In the genomic region with DNA sequence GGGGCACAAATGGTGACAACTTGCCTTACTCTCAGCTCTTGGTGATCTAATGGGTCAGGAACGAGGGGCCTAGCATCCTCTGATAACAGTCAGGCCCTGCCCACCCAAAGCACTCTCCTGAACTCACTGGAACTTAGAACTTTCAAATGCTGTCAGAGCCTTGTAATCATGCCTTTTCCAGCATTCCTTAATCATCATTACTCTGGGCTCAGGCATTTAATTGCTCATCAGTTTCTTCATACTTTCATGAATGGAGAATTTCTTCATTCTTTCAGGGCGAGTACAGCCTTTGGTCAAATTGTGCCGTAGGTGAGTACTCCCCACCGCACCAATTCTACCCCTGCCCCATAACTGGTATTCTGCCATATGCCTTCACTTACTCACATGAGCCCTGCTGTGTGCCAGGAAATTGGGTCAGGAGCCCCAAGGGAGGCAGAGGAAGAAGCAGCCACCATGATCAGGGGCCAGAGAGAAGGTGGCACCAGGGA, we compare ENCODE assay signal across 12 cellular contexts. TPM values are rescaled to one million over a fixed set of nuclear protein-coding genes. Genes with fewer than 3 reads are reported as not detected.
A peak's percentile ranks its signal among the peaks of the same experiment; 100 is the strongest.
DNase-seq lines count a peak whose midpoint lies in the region; ATAC-seq and TF ChIP-seq lines count a peak whose summit lies in the region.
"Had no signal": no experiment of that assay in that cellular context is flagged by ENCODE, and none has a peak within 500 bp of the region (broad histone marks: within the 10 kb centered on the region; RNA-seq: fewer than 3 reads in every experiment).

No MANE protein-coding gene starts in this region.

- no peaks in the 10 kb centered on the region for H3K27me3 Mint-ChIP-seq in T-helper 17 cell
- H3K27me3 Mint-ChIP-seq: activated T-cell treated with anti-CD3 and anti-CD28 coated beads, Interleukin-2, amount 50 U/mL, for 24 hours had no signal

- no peak overlapping the region for H3K4me3 ChIP-seq in fibroblast of the aortic adventitia (ENCODE audit: low read depth, low read length)
- H3K4me3 ChIP-seq in skeletal muscle satellite cell (ENCODE audit: low read length) = peak overlapping the region; percentile 36
- H3K4me3 ChIP-seq in colonic mucosa = no peak overlapping the region

- peak; percentile 99 for DNase-seq in EL
- no peak for DNase-seq in T-helper 17 cell
- DNase-seq in fibroblast of the aortic adventitia (ENCODE audit: low read depth) = peak; percentile 96
- no peak for DNase-seq in head of caudate nucleus
- no peak for DNase-seq in GM13976 (ENCODE audit: low spot score)
- DNase-seq in colonic mucosa = no peak
- DNase-seq: activated T-cell treated with anti-CD3 and anti-CD28 coated beads, Interleukin-2, amount 50 U/mL, for 24 hours; effector memory CD4-positive, alpha-beta T cell; NCI-H2029 treated with DMSO at 0.1 percent for 48 hours had no signal

- no peak overlapping the region for H3K4me3 Mint-ChIP-seq in T-helper 17 cell
- H3K4me3 Mint-ChIP-seq: activated T-cell treated with anti-CD3 and anti-CD28 coated beads, Interleukin-2, amount 50 U/mL, for 24 hours; memory B cell had no signal

- ATAC-seq in T-helper 17 cell (no peak), HG03139 (IDR thresholded peaks at IDR 0.05; ENCODE audit: unreplicated experiment) (no peak)

- H3K4me1 ChIP-seq in skeletal muscle satellite cell (ENCODE audit: control insufficient read depth, insufficient read depth, low read length) (peaks cover 63% of the 10 kb centered on the region), colonic mucosa (no peaks in the 10 kb centered on the region)

- H3K27ac ChIP-seq in colonic mucosa = no peak overlapping the region

- intact Hi-C loops in head of caudate nucleus (cut with DNase I) = no loop called here
- intact Hi-C loops in colonic mucosa (cut with DNase I) = no loop called here

- H3K9ac ChIP-seq in skeletal muscle satellite cell (ENCODE audit: low read depth, low read length) (peak overlapping the region; percentile 80), colonic mucosa (ENCODE audit: low read depth in 2 of 2, low read length in 2 of 2) (no peak overlapping the region)

- TF ChIP-seq CTCF in fibroblast of the aortic adventitia (IDR thresholded peaks at IDR 0.05; ENCODE audit: insufficient read depth, low read length) (no peak), GM13976 (IDR thresholded peaks at IDR 0.05; ENCODE audit: borderline replicate concordance, control extremely low read depth, extremely low read depth, insufficient read depth, missing control alignments) (no peak), colonic mucosa (IDR thresholded peaks at IDR 0.05) (no peak)

- in situ Hi-C loops in GM13976 (cut with MboI; ENCODE audit: low sequenced_read_pairs, unreplicated experiment) = no loop called here

- H3K27ac Mint-ChIP-seq in T-helper 17 cell = peak overlapping the region; percentile 77
- H3K27ac Mint-ChIP-seq: activated T-cell treated with anti-CD3 and anti-CD28 coated beads, Interleukin-2, amount 50 U/mL, for 24 hours; memory B cell had no signal

- H3K4me2 ChIP-seq in skeletal muscle satellite cell (ENCODE audit: low read length) = peak overlapping the region; percentile 54

- H3K36me3 Mint-ChIP-seq in T-helper 17 cell (ENCODE audit: low read depth) = peaks cover 2% of the 10 kb centered on the region
- H3K36me3 Mint-ChIP-seq: memory B cell had no signal

- no peaks in the 10 kb centered on the region for H3K27me3 ChIP-seq in skeletal muscle satellite cell (ENCODE audit: control insufficient read depth, insufficient read depth, low read length)
- H3K27me3 ChIP-seq in colonic mucosa = no peaks in the 10 kb centered on the region

- H3K9me3 ChIP-seq in T-helper 17 cell (ENCODE audit: control insufficient read depth, low read length, poor library complexity, severe bottlenecking) (no peaks in the 10 kb centered on the region), skeletal muscle satellite cell (replicated peaks; ENCODE audit: low read length) (no peaks in the 10 kb centered on the region), colonic mucosa (no peaks in the 10 kb centered on the region)

- H3K4me1 Mint-ChIP-seq in T-helper 17 cell = peaks cover 12% of the 10 kb centered on the region

- no peaks in the 10 kb centered on the region for H3K36me3 ChIP-seq in skeletal muscle satellite cell (ENCODE audit: insufficient read depth, low read length)
- H3K36me3 ChIP-seq in colonic mucosa = no peaks in the 10 kb centered on the region

RNA-seq across cellular contexts. Expression of gene DUSP1, which starts 30.2 kb away (rescaled TPM):
- total RNA-seq in T-helper 17 cell (1,000 to 10,000 TPM; 1,522 to 2,429 TPM), fibroblast of the aortic adventitia (ENCODE audit: low replicate concordance) (22.2 and 44.1 TPM in 2 replicates), colonic mucosa (100 to 1,000 TPM in 1 of 2 donors, 10 to 100 TPM in 1; 61.7 to 102 TPM)
- 204 and 438 TPM in 2 replicates for total RNA-seq in skeletal muscle satellite cell (2012; rRNA removed)

RNA-seq across cellular contexts. Expression of gene ERGIC1, which starts 32.8 kb away (rescaled TPM):
- total RNA-seq in T-helper 17 cell (10 to 100 TPM; 50.1 to 53.1 TPM), fibroblast of the aortic adventitia (ENCODE audit: low replicate concordance) (21.7 and 193 TPM in 2 replicates), colonic mucosa (100 to 1,000 TPM; 173 to 191 TPM)
- total RNA-seq in skeletal muscle satellite cell (2012; rRNA removed) = 162 and 224 TPM in 2 replicates

Comparison
In these comparisons a context has a peak if more than half of its experiments do, and no peak if none do; other contexts are left out.
1. DNase-seq: peak in EL (single experiment) and fibroblast of the aortic adventitia (single experiment); none in T-helper 17 cell (0 of 3), head of caudate nucleus (0 of 42), GM13976 (single experiment) and colonic mucosa (single experiment).
2. RNA of gene DUSP1, which starts 30.2 kb away (total RNA-seq): 1,522 to 2,429 TPM in T-helper 17 cell; 61.7 to 102 TPM in colonic mucosa and 22.2 to 44.1 TPM in fibroblast of the aortic adventitia; every median in the first group is over 10 times any median in the second.